26 cellular contexts compared by ENCODE assay signal in the genomic region with DNA sequence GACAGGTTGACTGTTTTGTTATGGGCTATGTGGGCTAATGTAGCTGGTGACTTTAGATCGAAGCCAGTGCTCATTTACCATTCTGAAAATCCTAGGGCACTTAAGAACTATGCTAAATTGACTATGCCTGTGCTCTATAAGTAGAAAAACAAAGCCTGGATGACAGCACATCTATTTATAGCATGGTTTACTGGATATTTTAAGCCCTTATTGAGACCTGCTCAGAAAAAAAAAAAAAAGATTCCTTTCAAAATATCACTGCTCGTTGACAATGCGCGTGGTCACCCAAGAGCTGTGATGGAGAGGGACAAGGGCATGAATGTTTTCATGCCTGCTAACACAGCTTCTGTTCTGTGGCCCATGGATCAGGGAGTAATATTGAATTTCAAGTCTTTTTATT.
"Had no signal": no experiment of that assay in that cellular context is flagged by ENCODE, and none has a peak within 500 bp of the region (broad histone marks: within the 10 kb centered on the region; RNA-seq: fewer than 3 reads in every experiment).

No MANE protein-coding gene starts in this region.

- H3K4me1 ChIP-seq: lower lobe of right lung, pancreas, prostate gland, right lobe of liver, testis, thyroid gland, upper lobe of left lung had no signal

- H3K27me3 ChIP-seq: pancreas, right lobe of liver, stomach, testis, thyroid gland, transverse colon, upper lobe of left lung, vagina had no signal

- H3K27ac ChIP-seq: lower lobe of right lung, pancreas, prostate gland, right lobe of liver, skin epidermis, stomach, testis, thyroid gland, transverse colon, upper lobe of left lung, vagina had no signal

- H3K4me3 ChIP-seq: lower lobe of right lung, pancreas, prostate gland, right lobe of liver, skin epidermis, stomach, testis, thyroid gland, transverse colon, upper lobe of left lung, vagina had no signal

- DNase-seq: hypothalamus; immature natural killer cell; kidney; lower lobe of right lung; mammary epithelial cell; mesendoderm; naive thymus-derived CD8-positive, alpha-beta T cell; nucleus accumbens; pancreas; posterior cingulate gyrus; retina; right lobe of liver; stimulated activated CD4-positive, alpha-beta T cell treated with anti-CD3 and anti-CD28 coated beads, Interleukin-12 subunit alpha, Interleukin-12 subunit beta, amount 100 ng/mL, for 4 hours; stimulated activated CD4-positive, alpha-beta T cell treated with anti-CD3 and anti-CD28 coated beads, Interleukin-15, amount 100 ng/mL, for 24 hours; stimulated activated CD4-positive, alpha-beta T cell treated with anti-CD3 and anti-CD28 coated beads, Interleukin-2, amount 100 ng/mL, for 24 hours; stimulated activated CD4-positive, alpha-beta T cell treated with anti-CD3 and anti-CD28 coated beads, Interleukin-4, amount 100 ng/mL, for 1 hour; stimulated activated naive B cell treated with anti-CD40 and anti-IgM and Interleukin-4, amounts not matched to agents 10 μg/mL and 1 μg/mL and 100 μg/mL, for 72 hours; stimulated activated naive CD8-positive, alpha-beta T cell treated with anti-CD3 and anti-CD28 coated beads, Interleukin-15, Interleukin-2, amounts not matched to agents 100 U/mL and 50 U/mL, for 24 hours; stomach; testis; transverse colon had no signal

- ATAC-seq: lower lobe of right lung; naive thymus-derived CD8-positive, alpha-beta T cell; pancreas; right lobe of liver; stimulated activated naive B cell treated with anti-CD40 and anti-IgM and Interleukin-4, amounts not matched to agents 10 μg/mL and 1 μg/mL and 100 μg/mL, for 72 hours; stimulated activated naive CD8-positive, alpha-beta T cell treated with anti-CD3 and anti-CD28 coated beads, Interleukin-15, Interleukin-2, amounts not matched to agents 100 U/mL and 50 U/mL, for 24 hours had no signal

- H3K36me3 ChIP-seq: lower lobe of right lung, pancreas, prostate gland, right lobe of liver, thyroid gland, transverse colon had no signal

- H3K9me3 ChIP-seq: pancreas, prostate gland, right lobe of liver, testis, thyroid gland, transverse colon, vagina had no signal
